ENCODE assay signal across 8 cellular contexts in the genomic region with DNA sequence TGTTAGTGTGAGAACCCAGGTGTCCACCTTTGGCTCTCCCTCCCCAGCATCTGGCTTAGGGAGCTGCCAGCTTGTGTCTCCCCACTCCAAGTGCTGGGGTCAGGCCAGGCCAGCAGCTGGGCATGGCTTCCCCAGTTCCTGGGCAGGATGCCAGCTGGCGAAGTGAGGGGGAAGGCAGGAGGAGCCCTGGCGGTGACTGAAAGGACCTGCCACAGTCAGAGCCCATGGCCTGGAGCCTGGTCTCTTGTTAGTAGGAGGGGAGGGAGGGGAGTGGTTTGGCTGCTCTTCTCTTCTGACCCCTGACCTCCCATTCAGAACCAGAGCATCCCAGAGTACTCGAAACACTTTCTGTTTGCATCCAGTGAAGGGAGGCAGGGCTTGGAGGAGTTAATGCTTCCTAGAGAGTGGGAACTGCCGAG. TPM values are rescaled to one million over a fixed set of nuclear protein-coding genes. Genes with fewer than 3 reads are reported as not detected.
A peak's percentile ranks its signal among the peaks of the same experiment; 100 is the strongest.
DNase-seq lines count a peak whose midpoint lies in the region; ATAC-seq, FAIRE-seq and TF ChIP-seq lines count a peak whose summit lies in the region.

No MANE protein-coding gene starts in this region.

- no peak for FAIRE-seq in urothelium cell line (lab: Jason Lieb, UNC)

- no peaks in the 10 kb centered on the region for H3K27me3 Mint-ChIP-seq in natural killer cell (ENCODE audit: low read depth in 2 of 2)
- no peaks in the 10 kb centered on the region for H3K27me3 Mint-ChIP-seq in natural killer cell treated with Interleukin-12 subunit alpha and Interleukin-12 subunit beta and Interleukin-15 and Interleukin-18, amount 100 ng/mL, for 72 hours
- H3K27me3 Mint-ChIP-seq in activated T-helper 17 cell treated with anti-CD3 and anti-CD28 coated beads, Interleukin-2, amount 50 U/mL, for 72 hours, result no peaks in the 10 kb centered on the region
- H3K27me3 Mint-ChIP-seq in naive thymus-derived CD4-positive, alpha-beta T cell, result no peaks in the 10 kb centered on the region

- H3K9me3 Mint-ChIP-seq in natural killer cell, result no peaks in the 10 kb centered on the region
- H3K9me3 Mint-ChIP-seq in natural killer cell treated with Interleukin-12 subunit alpha and Interleukin-12 subunit beta and Interleukin-15 and Interleukin-18, amount 100 ng/mL, for 72 hours, result no peaks in the 10 kb centered on the region
- H3K9me3 Mint-ChIP-seq in activated T-helper 17 cell treated with anti-CD3 and anti-CD28 coated beads, Interleukin-2, amount 50 U/mL, for 72 hours, result no peaks in the 10 kb centered on the region
- peaks cover 0 to 6% (median 0%) of the 10 kb centered on the region in 11 donors for H3K9me3 Mint-ChIP-seq in naive thymus-derived CD4-positive, alpha-beta T cell

- peak overlapping the region; percentile 91 for H3K27ac ChIP-seq in naive thymus-derived CD4-positive, alpha-beta T cell (ENCODE audit: low read depth, low read length)

- H3K4me3 ChIP-seq in naive thymus-derived CD4-positive, alpha-beta T cell (ENCODE audit: low read length), result peak overlapping the region; percentile 61

- POLR2A ChIA-PET in naive thymus-derived CD4-positive, alpha-beta T cell (lab: Charles Lee), result interaction anchor here (0.7 to 1.1 kb wide), 7 partner anchors 11 to 34 kb away, joined by 3 to 4 read pairs (median 3); no protein-coding TSS in a partner anchor

- CTCF ChIA-PET in naive thymus-derived CD4-positive, alpha-beta T cell (lab: Charles Lee), result interaction anchor here (0.5 to 1.4 kb wide), 6 partner anchors 9 to 182 kb away, joined by 3 to 4 read pairs (median 3); no protein-coding TSS in a partner anchor

- no peaks in the 10 kb centered on the region for H3K36me3 Mint-ChIP-seq in natural killer cell
- peaks cover 6% of the 10 kb centered on the region for H3K36me3 Mint-ChIP-seq in natural killer cell treated with Interleukin-12 subunit alpha and Interleukin-12 subunit beta and Interleukin-15 and Interleukin-18, amount 100 ng/mL, for 72 hours
- H3K36me3 Mint-ChIP-seq in activated T-helper 17 cell treated with anti-CD3 and anti-CD28 coated beads, Interleukin-2, amount 50 U/mL, for 72 hours (ENCODE audit: low read depth), result peaks cover 11% of the 10 kb centered on the region
- H3K36me3 Mint-ChIP-seq in naive thymus-derived CD4-positive, alpha-beta T cell, result peaks cover 9 to 26% (median 12%) of the 10 kb centered on the region in 5 donors

- no peaks in the 10 kb centered on the region for H3K4me1 Mint-ChIP-seq in natural killer cell
- H3K4me1 Mint-ChIP-seq in natural killer cell treated with Interleukin-12 subunit alpha and Interleukin-12 subunit beta and Interleukin-15 and Interleukin-18, amount 100 ng/mL, for 72 hours (ENCODE audit: low read depth in 2 of 2), result peaks cover 0 to 6% of the 10 kb centered on the region in 2 donors
- peaks cover 10% of the 10 kb centered on the region for H3K4me1 Mint-ChIP-seq in activated T-helper 17 cell treated with anti-CD3 and anti-CD28 coated beads, Interleukin-2, amount 50 U/mL, for 72 hours
- peaks cover 0 to 17% (median 8%) of the 10 kb centered on the region in 7 donors for H3K4me1 Mint-ChIP-seq in naive thymus-derived CD4-positive, alpha-beta T cell

- no peaks in the 10 kb centered on the region for H3K9me3 ChIP-seq in naive thymus-derived CD4-positive, alpha-beta T cell (ENCODE audit: control insufficient read depth in 2 of 3, low read length in 3 of 3)

- peak overlapping the region; percentile 11 for H3K4me3 Mint-ChIP-seq in natural killer cell
- H3K4me3 Mint-ChIP-seq in natural killer cell treated with Interleukin-12 subunit alpha and Interleukin-12 subunit beta and Interleukin-15 and Interleukin-18, amount 100 ng/mL, for 72 hours, result no peak overlapping the region
- no peak overlapping the region for H3K4me3 Mint-ChIP-seq in activated T-helper 17 cell treated with anti-CD3 and anti-CD28 coated beads, Interleukin-2, amount 50 U/mL, for 72 hours
- H3K4me3 Mint-ChIP-seq in naive thymus-derived CD4-positive, alpha-beta T cell, result peak overlapping the region in 2 of 10 donors; percentile 8 to 10

- no peak overlapping the region for H3K27ac Mint-ChIP-seq in natural killer cell
- no peak overlapping the region for H3K27ac Mint-ChIP-seq in natural killer cell treated with Interleukin-12 subunit alpha and Interleukin-12 subunit beta and Interleukin-15 and Interleukin-18, amount 100 ng/mL, for 72 hours
- H3K27ac Mint-ChIP-seq in activated T-helper 17 cell treated with anti-CD3 and anti-CD28 coated beads, Interleukin-2, amount 50 U/mL, for 72 hours, result no peak overlapping the region
- H3K27ac Mint-ChIP-seq in naive thymus-derived CD4-positive, alpha-beta T cell, result peak overlapping the region in 3 of 9 donors; percentile 2 to 73 (median 32)

- peaks cover 15 to 21% of the 10 kb centered on the region in 2 donors for H3K4me1 ChIP-seq in naive thymus-derived CD4-positive, alpha-beta T cell (ENCODE audit: control insufficient read depth in 2 of 2, insufficient read depth in 2 of 2, low read length in 2 of 2)

- DNase-seq in natural killer cell (no peak), NCI-H510A treated with DMSO at 0.1 percent for 48 hours (lab: John Stamatoyannopoulos, UW) (peak; percentile 93), fibroblast of peridontal ligament (ENCODE audit: extremely low read depth) (peak; percentile 93), urothelium cell line (ENCODE audit: low spot score) (peak; percentile 82), NCI-H1930 (lab: John Stamatoyannopoulos, UW) (no peak)
- DNase-seq in natural killer cell treated with Interleukin-12 subunit alpha and Interleukin-12 subunit beta and Interleukin-15 and Interleukin-18, amount 100 ng/mL, for 72 hours (ENCODE audit: low spot score), result no peak
- DNase-seq in naive thymus-derived CD4-positive, alpha-beta T cell, result peak in 2 of 9 donors; percentile 31 to 33

- peaks cover 14 to 56% (median 27%) of the 10 kb centered on the region in 3 experiments for H3K36me3 ChIP-seq in naive thymus-derived CD4-positive, alpha-beta T cell (ENCODE audit: control insufficient read depth in 2 of 3, insufficient read depth in 3 of 3, low read length in 3 of 3)

- TF ChIP-seq CTCF in natural killer cell (IDR thresholded peaks at IDR 0.05), result no peak

- no peak for ATAC-seq in natural killer cell
- ATAC-seq in natural killer cell treated with Interleukin-12 subunit alpha and Interleukin-12 subunit beta and Interleukin-15 and Interleukin-18, amount 100 ng/mL, for 72 hours, result no peak
- ATAC-seq in activated T-helper 17 cell treated with anti-CD3 and anti-CD28 coated beads, Interleukin-2, amount 50 U/mL, for 72 hours (replicated peaks), result peak; percentile 5
- no peak for ATAC-seq in naive thymus-derived CD4-positive, alpha-beta T cell

- intact Hi-C loops in natural killer cell (cut with micrococcal nuclease), result loop anchor here (5.0 kb wide), 1 partner anchor 43 kb away; the partner anchor contains the start of genes CNTROB and TRAPPC1
- intact Hi-C loops in naive thymus-derived CD4-positive, alpha-beta T cell (cut with micrococcal nuclease), result loop anchor here (5.0 to 10.0 kb wide), 4 partner anchors 43 to 407 kb away; partner anchors contain the start of genes CNTROB (in 1 of the 2), POLR2A (in 1 of the 2), SLC35G6 (in 1 of the 2) and TRAPPC1 (in 1 of the 2)

- no peaks in the 10 kb centered on the region for H3K27me3 ChIP-seq in naive thymus-derived CD4-positive, alpha-beta T cell (ENCODE audit: control insufficient read depth in 2 of 2, insufficient read depth in 2 of 2, low read length in 2 of 2)

RNA-seq across cellular contexts. Expression of gene CHD3, which starts 0.6 kb away (rescaled TPM):
- 100 to 1,000 TPM; 215 to 275 (median 218) TPM for total RNA-seq in natural killer cell
- 100 to 1,000 TPM; 106 to 192 TPM for total RNA-seq in natural killer cell treated with Interleukin-12 subunit alpha and Interleukin-12 subunit beta and Interleukin-15 and Interleukin-18, amount 100 ng/mL, for 72 hours
- total RNA-seq in activated T-helper 17 cell treated with anti-CD3 and anti-CD28 coated beads, Interleukin-2, amount 50 U/mL, for 72 hours, result 100 to 1,000 TPM; 154 to 217 TPM
- total RNA-seq in naive thymus-derived CD4-positive, alpha-beta T cell, result 100 to 1,000 TPM; 189 to 417 (median 359) TPM
- 10 to 100 TPM; 12.7 to 39.3 TPM for polyA plus RNA-seq in naive thymus-derived CD4-positive, alpha-beta T cell

RNA-seq across cellular contexts. Expression of gene RNF227, which starts 26.9 kb away (rescaled TPM):
- total RNA-seq in natural killer cell, result 1 to 10 TPM; 3.6 to 5.9 (median 4.7) TPM
- total RNA-seq in natural killer cell treated with Interleukin-12 subunit alpha and Interleukin-12 subunit beta and Interleukin-15 and Interleukin-18, amount 100 ng/mL, for 72 hours, result 1 to 10 TPM; 2.5 to 4.7 TPM
- 10 to 100 TPM in 1 of 2 donors, 1 to 10 TPM in 1; 2.4 to 11.7 TPM for total RNA-seq in activated T-helper 17 cell treated with anti-CD3 and anti-CD28 coated beads, Interleukin-2, amount 50 U/mL, for 72 hours
- 1 to 10 TPM; 2.6 to 8.2 (median 5.5) TPM for total RNA-seq in naive thymus-derived CD4-positive, alpha-beta T cell
- polyA plus RNA-seq in naive thymus-derived CD4-positive, alpha-beta T cell, result 1 to 10 TPM; 3.2 to 4.9 TPM

RNA-seq across cellular contexts. Expression of gene CYB5D1, which starts 31.4 kb away (rescaled TPM):
- 10 to 100 TPM; 11.0 to 18.3 (median 11.5) TPM for total RNA-seq in natural killer cell
- total RNA-seq in natural killer cell treated with Interleukin-12 subunit alpha and Interleukin-12 subunit beta and Interleukin-15 and Interleukin-18, amount 100 ng/mL, for 72 hours, result 10 to 100 TPM; 11.3 to 12.9 TPM
- total RNA-seq in activated T-helper 17 cell treated with anti-CD3 and anti-CD28 coated beads, Interleukin-2, amount 50 U/mL, for 72 hours, result 10 to 100 TPM; 14.8 to 19.4 TPM
- total RNA-seq in naive thymus-derived CD4-positive, alpha-beta T cell, result 10 to 100 TPM in 2 of 5 experiments, 1 to 10 TPM in 3; 8.4 to 14.2 (median 9.5) TPM
- polyA plus RNA-seq in naive thymus-derived CD4-positive, alpha-beta T cell, result 1 to 10 TPM; 7.5 to 7.9 TPM

RNA-seq across cellular contexts. Expression of gene NAA38, which starts 31.8 kb away (rescaled TPM):
- 10 to 100 TPM; 35.9 to 40.3 (median 37.3) TPM for total RNA-seq in natural killer cell
- total RNA-seq in natural killer cell treated with Interleukin-12 subunit alpha and Interleukin-12 subunit beta and Interleukin-15 and Interleukin-18, amount 100 ng/mL, for 72 hours, result 100 to 1,000 TPM in 1 of 2 donors, 10 to 100 TPM in 1; 54.1 to 105 TPM
- total RNA-seq in activated T-helper 17 cell treated with anti-CD3 and anti-CD28 coated beads, Interleukin-2, amount 50 U/mL, for 72 hours, result 100 to 1,000 TPM in 1 of 2 donors, 10 to 100 TPM in 1; 61.3 to 111 TPM
- total RNA-seq in naive thymus-derived CD4-positive, alpha-beta T cell, result 10 to 100 TPM; 22.1 to 63.8 (median 24.9) TPM
- 100 to 1,000 TPM; 113 to 132 TPM for polyA plus RNA-seq in naive thymus-derived CD4-positive, alpha-beta T cell

RNA-seq across cellular contexts. Expression of gene TMEM88, which starts 34.3 kb away (rescaled TPM):
- 10 to 100 TPM; 12.7 to 45.5 (median 27.6) TPM for total RNA-seq in natural killer cell
- 1 to 10 TPM; 2.4 to 2.7 TPM for total RNA-seq in natural killer cell treated with Interleukin-12 subunit alpha and Interleukin-12 subunit beta and Interleukin-15 and Interleukin-18, amount 100 ng/mL, for 72 hours
- 1 to 10 TPM; 1.6 to 3.2 TPM for total RNA-seq in activated T-helper 17 cell treated with anti-CD3 and anti-CD28 coated beads, Interleukin-2, amount 50 U/mL, for 72 hours
- 10 to 100 TPM in 4 of 5 experiments, under 1 TPM in 1; 0.70 to 32.7 (median 11.6) TPM for total RNA-seq in naive thymus-derived CD4-positive, alpha-beta T cell
- not detected for polyA plus RNA-seq in naive thymus-derived CD4-positive, alpha-beta T cell

Comparison
In these comparisons a context has a peak if more than half of its experiments do, and no peak if none do; other contexts are left out.
1. DNase-seq: peak in NCI-H510A treated with DMSO at 0.1 percent for 48 hours (single experiment), fibroblast of peridontal ligament (single experiment) and urothelium cell line (single experiment); none in natural killer cell (single experiment), natural killer cell treated with Interleukin-12 subunit alpha and Interleukin-12 subunit beta and Interleukin-15 and Interleukin-18, amount 100 ng/mL, for 72 hours (single experiment) and NCI-H1930 (0 of 2).